ENCODE assay signal across 11 cellular contexts in the genomic region with DNA sequence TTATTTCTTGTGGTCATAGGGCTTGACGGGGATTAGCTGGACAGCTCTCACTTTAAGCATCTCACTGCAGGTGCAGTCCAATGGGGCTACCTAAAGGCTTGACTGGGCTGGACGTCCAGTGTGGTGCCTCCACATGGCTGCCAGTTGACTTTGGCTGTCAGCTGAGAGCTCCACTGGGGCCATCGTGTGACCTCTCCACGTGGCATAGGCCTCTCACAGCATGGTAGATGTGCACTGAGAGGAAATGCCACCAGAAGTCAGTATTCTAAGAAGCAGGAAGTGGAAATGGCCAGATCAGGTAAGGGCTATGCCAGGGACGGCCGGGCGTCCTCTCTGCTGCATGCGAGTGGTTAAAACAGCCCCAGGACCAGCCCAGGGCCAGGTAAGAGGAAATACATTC.
"Had no signal": no experiment of that assay in that cellular context is flagged by ENCODE, and none has a peak within 500 bp of the region (broad histone marks: within the 10 kb centered on the region; RNA-seq: fewer than 3 reads in every experiment).

No MANE protein-coding gene starts in this region.

- H2AFZ ChIP-seq: GM23248, GM23338 had no signal

- FAIRE-seq: H1, H54 had no signal

- H3K9ac ChIP-seq: GM23248 had no signal

- H3K4me1 Mint-ChIP-seq: GM23338, H9 had no signal

- H3K9me3 Mint-ChIP-seq: HFFc6 had no signal

- H3K27ac Mint-ChIP-seq: GM23338, H9, HFFc6 had no signal

- H3K9me3 ChIP-seq: HAP-1 had no signal

- H3K4me2 ChIP-seq: GM23338 had no signal

- H3K4me3 ChIP-seq: GM23248, GM23338, HAP-1 had no signal

- H3K36me3 ChIP-seq: HAP-1 had no signal

- DNase-seq: GOT3, H7, H9, HCEC 1CT, HFFc6 had no signal

- H3K27ac ChIP-seq: GM23248 had no signal

- H3K4me3 Mint-ChIP-seq: GM23338, H9, HFFc6 had no signal

- ATAC-seq: GM23338, HCT116 had no signal

- H3K4me1 ChIP-seq: HAP-1 had no signal
